17 cellular contexts compared by ENCODE assay signal in the genomic region with DNA sequence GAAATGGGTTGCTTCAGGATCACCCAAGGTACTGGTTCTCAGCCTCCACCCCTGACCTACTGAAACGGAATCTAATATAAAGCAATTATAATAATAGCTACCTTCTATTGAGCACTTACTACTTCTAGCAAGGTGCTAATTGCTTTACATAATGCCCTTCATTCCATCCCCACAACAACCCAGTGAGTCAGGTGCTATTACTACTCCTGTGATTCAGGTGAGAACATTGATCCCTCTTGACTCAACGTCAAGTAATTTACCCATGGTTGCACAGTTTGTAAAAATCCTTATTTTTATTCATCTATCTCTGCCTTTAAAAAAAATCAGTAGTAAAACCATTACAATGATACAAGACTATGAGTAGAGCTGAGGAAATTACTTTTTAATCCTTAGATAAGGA.
"Had no signal": no experiment of that assay in that cellular context is flagged by ENCODE, and none has a peak within 500 bp of the region (broad histone marks: within the 10 kb centered on the region; RNA-seq: fewer than 3 reads in every experiment).

No MANE protein-coding gene starts in this region.

- H3K36me3 ChIP-seq: left lung, right atrium auricular region, tibial nerve, vagina had no signal

- ATAC-seq: stimulated activated naive CD8-positive, alpha-beta T cell treated with anti-CD3 and anti-CD28 coated beads, Interleukin-15, Interleukin-2, amounts not matched to agents 100 U/mL and 50 U/mL, for 24 hours had no signal

- H3K27me3 ChIP-seq: body of pancreas, dorsolateral prefrontal cortex, left lung, right atrium auricular region, tibial nerve, vagina had no signal

- DNase-seq: activated B cell treated with CpG ODN at 0.5 μM for 24 hours; activated CD4-positive, alpha-beta memory T cell treated with anti-CD3 and anti-CD28 coated beads for 36 hours; activated CD4-positive, alpha-beta T cell treated with anti-CD3 and anti-CD28 coated beads for 4 hours; amygdala; body of pancreas; central memory CD4-positive, alpha-beta T cell; dorsolateral prefrontal cortex; hypothalamus; islet precursor cell; left lung; nephron progenitor cell; nucleus accumbens; stimulated activated naive CD8-positive, alpha-beta T cell treated with anti-CD3 and anti-CD28 coated beads, Interleukin-15, Interleukin-2, amounts not matched to agents 100 U/mL and 50 U/mL, for 24 hours; substantia nigra had no signal

- H3K4me1 ChIP-seq: left lung, right atrium auricular region, tibial nerve had no signal

- H3K27ac ChIP-seq: body of pancreas, dorsolateral prefrontal cortex, left lung, right atrium auricular region, tibial nerve, vagina had no signal

- H3K9me3 ChIP-seq: body of pancreas, left lung, right atrium auricular region, tibial nerve, vagina had no signal

- H3K4me3 ChIP-seq: body of pancreas, dorsolateral prefrontal cortex, left lung, right atrium auricular region, tibial nerve, vagina had no signal
